In the genomic region with DNA sequence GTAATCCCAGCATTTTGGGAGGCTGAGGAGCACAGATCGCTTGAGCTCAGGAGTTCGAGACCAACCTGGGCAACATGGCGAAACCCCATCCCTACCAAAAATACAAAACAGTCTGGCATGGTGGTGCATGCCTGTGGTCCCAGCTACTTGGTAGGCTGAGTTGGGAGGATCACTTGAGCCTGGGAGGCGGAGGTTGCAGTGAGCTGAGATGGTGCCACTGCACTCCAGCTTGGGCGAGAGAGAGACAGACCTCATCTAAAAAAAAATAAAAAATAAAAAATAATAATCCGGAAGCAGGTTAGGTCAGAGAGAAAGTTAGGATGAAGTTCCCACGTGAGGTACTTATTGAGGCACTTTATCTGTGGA, we compare ENCODE assay signal across 6 cellular contexts. TPM values are rescaled to one million over a fixed set of nuclear protein-coding genes. Genes with fewer than 3 reads are reported as not detected.
DNase-seq lines count a peak whose midpoint lies in the region; ATAC-seq and TF ChIP-seq lines count a peak whose summit lies in the region.
"Not testable (repeated sequence)": the region's sequence is repeated elsewhere in the genome, so short reads cannot be mapped to it uniquely, and the experiment has no call there.

No MANE protein-coding gene starts in this region.

- peaks cover 27% of the 10 kb centered on the region for H3F3A ChIP-seq in SU-DHL-6 (ENCODE audit: insufficient read depth)

- peaks cover 19% of the 10 kb centered on the region for H3K27me3 Mint-ChIP-seq in nephron progenitor cell (ENCODE audit: low read depth, poor library complexity)

- H3K4me1 Mint-ChIP-seq in nephron progenitor cell, result peaks cover 47% of the 10 kb centered on the region

- H3K27ac Mint-ChIP-seq in nephron progenitor cell, result peak overlapping the region; percentile 94

- H3K4me3 Mint-ChIP-seq in nephron progenitor cell, result peak overlapping the region; percentile 98

- peak overlapping the region; percentile 84 for H2AFZ ChIP-seq in SU-DHL-6 (ENCODE audit: low read depth, low read length, severe bottlenecking)

- DNase-seq in brain microvascular endothelial cell, heart right ventricle, nephron progenitor cell: not testable (repeated sequence)
- peak in 1 of 2 donors; percentile 16 for DNase-seq in thyroid gland

- H3K9ac ChIP-seq in SU-DHL-6 (ENCODE audit: low read length), result peak overlapping the region; percentile 73

- TF ChIP-seq POLR2A in thyroid gland (IDR thresholded peaks at IDR 0.05), result not testable (repeated sequence)

- peak overlapping the region; percentile 73 for H3K4me2 ChIP-seq in SU-DHL-6 (ENCODE audit: low read depth, low read length, poor library complexity, severe bottlenecking)

- H3K4me1 ChIP-seq in heart right ventricle (peaks cover 0 to 34% (median 13%) of the 10 kb centered on the region in 9 donors), thyroid gland (peaks cover 7 to 16% of the 10 kb centered on the region in 2 donors)

- not testable (repeated sequence) for H3K9me2 ChIP-seq in SU-DHL-6 (replicated peaks; ENCODE audit: insufficient read depth, low read length)

- not testable (repeated sequence) for H3K9me3 Mint-ChIP-seq in nephron progenitor cell

- not testable (repeated sequence) for TF ChIP-seq CTCF in SU-DHL-6 (IDR thresholded peaks at IDR 0.05; ENCODE audit: insufficient read depth, low read length, poor library complexity, severe bottlenecking); brain microvascular endothelial cell (IDR thresholded peaks at IDR 0.05; ENCODE audit: low read depth, low read length, missing control alignments); heart right ventricle (IDR thresholded peaks at IDR 0.05); nephron progenitor cell (IDR thresholded peaks at IDR 0.05); thyroid gland (IDR thresholded peaks at IDR 0.05)

- H3K27ac ChIP-seq in SU-DHL-6 (ENCODE audit: low read depth, low read length) (peak overlapping the region; percentile 77), brain microvascular endothelial cell (peak overlapping the region; percentile 72), heart right ventricle (peak overlapping the region; percentile 95 to 100 (median 98)), thyroid gland (peak overlapping the region; percentile 87 to 98 (median 96))

- H3K9me3 ChIP-seq in SU-DHL-6 (ENCODE audit: insufficient read depth, low read length); heart right ventricle; thyroid gland: not testable (repeated sequence)

- H3K27me3 ChIP-seq in SU-DHL-6 (ENCODE audit: low read length); brain microvascular endothelial cell (replicated peaks); heart right ventricle; thyroid gland: not testable (repeated sequence)

- H3K36me3 Mint-ChIP-seq in nephron progenitor cell (ENCODE audit: low read depth), result peaks cover 27% of the 10 kb centered on the region

- not testable (repeated sequence) for H3K36me3 ChIP-seq in SU-DHL-6 (ENCODE audit: low read length)
- H3K36me3 ChIP-seq in brain microvascular endothelial cell (replicated peaks) (peaks cover 20% of the 10 kb centered on the region), heart right ventricle (peaks cover 0 to 30% (median 16%) of the 10 kb centered on the region in 9 donors), thyroid gland (peaks cover 9 to 13% of the 10 kb centered on the region in 2 donors)

- H4K20me1 ChIP-seq in SU-DHL-6 (ENCODE audit: low read depth, low read length), result not testable (repeated sequence)

- peak overlapping the region; percentile 95 for H3K4me3 ChIP-seq in GM08714 (ENCODE audit: low read length)
- peak overlapping the region; percentile 81 for H3K4me3 ChIP-seq in SU-DHL-6 (ENCODE audit: insufficient read depth, low read length, poor library complexity, severe bottlenecking)
- peak overlapping the region; percentile 67 for H3K4me3 ChIP-seq in brain microvascular endothelial cell (ENCODE audit: low read depth, low read length)
- peak overlapping the region; percentile 73 to 99 (median 90) for H3K4me3 ChIP-seq in heart right ventricle
- peak overlapping the region; percentile 27 to 94 (median 89) for H3K4me3 ChIP-seq in thyroid gland (replicated peaks in 1 of 3)

- ATAC-seq in heart right ventricle, result peak in 1 of 8 donors; percentile 0

- intact Hi-C loops in heart right ventricle (cut with DNase I), result loop anchor here in 3 of 10 donors (2.0 to 10.0 kb wide), 2 partner anchors 26 to 230 kb away; no protein-coding TSS in a partner anchor
- intact Hi-C loops in thyroid gland (cut with DNase I), result not testable (repeated sequence)

- 39 to 40% methylated on average over 7 of the region's 7 CpGs for WGBS in heart right ventricle, 2 donors
- WGBS in thyroid gland, 2 donors, result 39 to 46% methylated on average over 7 of the region's 7 CpGs

- in situ Hi-C loops in brain microvascular endothelial cell (cut with HindIII; ENCODE audit: low pct_ligation_motif_present, low sequenced_read_pairs), result not testable (repeated sequence)

- not testable (repeated sequence) for H3K79me2 ChIP-seq in SU-DHL-6 (ENCODE audit: insufficient read depth, low read length)

RNA-seq across cellular contexts. Expression of a gene that starts 0.8 kb away (rescaled TPM):
- total RNA-seq in heart right ventricle (10 to 100 TPM; 13.3 to 24.0 (median 17.4) TPM), thyroid gland (10 to 100 TPM; 67.2 to 92.9 (median 74.7) TPM)
- polyA plus RNA-seq in heart right ventricle, result 10 to 100 TPM; 12.0 to 13.0 TPM

RNA-seq across cellular contexts. Expression of a gene that starts 19.4 kb away (rescaled TPM):
- total RNA-seq in heart right ventricle (10 to 100 TPM in 7 of 10 donors, 1 to 10 TPM in 3; 5.2 to 67.7 (median 15.5) TPM), thyroid gland (10 to 100 TPM in 1 of 4 donors, 1 to 10 TPM in 3; 5.1 to 10.6 (median 7.1) TPM)
- 10 to 100 TPM; 13.2 to 15.8 TPM for polyA plus RNA-seq in heart right ventricle

RNA-seq across cellular contexts. Expression of a gene that starts 27.0 kb away (rescaled TPM):
- total RNA-seq in heart right ventricle, result 1 to 10 TPM in 4 of 10 donors, under 1 TPM in 6; 0.17 to 1.6 (median 0.82) TPM
- under 1 TPM; 0.59 to 0.74 TPM for polyA plus RNA-seq in heart right ventricle
- total RNA-seq in thyroid gland, result 1 to 10 TPM in 1 of 4 donors, under 1 TPM in 3; 0.13 to 1.9 (median 0.43) TPM

RNA-seq across cellular contexts. Expression of a gene that starts 27.6 kb away (rescaled TPM):
- total RNA-seq in heart right ventricle (100 to 1,000 TPM; 144 to 239 (median 170) TPM), thyroid gland (100 to 1,000 TPM in 2 of 4 donors, 10 to 100 TPM in 2; 40.6 to 135 (median 90.9) TPM)
- polyA plus RNA-seq in heart right ventricle, result 100 to 1,000 TPM in 1 of 2 donors, 10 to 100 TPM in 1; 93.8 to 167 TPM

RNA-seq across cellular contexts. Expression of a gene that starts 59.1 kb away (rescaled TPM):
- total RNA-seq in heart right ventricle (10 to 100 TPM in 1 of 10 donors, 1 to 10 TPM in 9; 1.8 to 17.8 (median 4.0) TPM), thyroid gland (1 to 10 TPM; 4.0 to 7.2 (median 6.2) TPM)
- 1 to 10 TPM; 1.0 to 2.6 TPM for polyA plus RNA-seq in heart right ventricle
